In genomic region chr12:91492648-91493047, GRCh38 we compare ENCODE assay signal across 21 cellular contexts.
DNase-seq lines count a peak whose midpoint lies in the region; ATAC-seq and TF ChIP-seq lines count a peak whose summit lies in the region.
"Had no signal": no experiment of that assay in that cellular context is flagged by ENCODE, and none has a peak within 500 bp of the region (broad histone marks: within the 10 kb centered on the region; RNA-seq: fewer than 3 reads in every experiment).

No MANE protein-coding gene starts in this region.

- DNase-seq in DMS53 (lab: John Stamatoyannopoulos, UW) (peak; percentile 20), DMS53 treated with DMSO at 0.1 percent for 48 hours (lab: John Stamatoyannopoulos, UW; ENCODE audit: unreplicated experiment) (no peak), LoVo (ENCODE audit: low spot score) (peak; percentile 9), dermis blood vessel endothelial cell (peak; percentile 60), left colon (no peak), BE2C (no peak)
- no peak for DNase-seq in CD4-positive, alpha-beta memory T cell
- DNase-seq: ACHN; CD8-positive, alpha-beta T cell; IMR-90; NCI-H1694; NCI-H2081 treated with DMSO at 0.1 percent for 48 hours; NCI-H446; NCI-H526; Right ventricle myocardium superior had no signal

- H3K9me3 ChIP-seq in BE2C = no peaks in the 10 kb centered on the region
- no peaks in the 10 kb centered on the region for H3K9me3 ChIP-seq in CD4-positive, alpha-beta memory T cell (ENCODE audit: control insufficient read depth in 1 of 2, low read length in 2 of 2)
- H3K9me3 ChIP-seq: BLaER1 treated with 17β-estradiol and CSF1 and Interleukin-3, amounts not matched to agents 10 nM and 100 nM; HAP-1 had no signal

- H3K27me3 Mint-ChIP-seq in CD4-positive, alpha-beta memory T cell = peaks cover 0 to 2% of the 10 kb centered on the region in 2 donors

- no peaks in the 10 kb centered on the region for H3K4me1 Mint-ChIP-seq in CD4-positive, alpha-beta memory T cell

- no peaks in the 10 kb centered on the region for H3K36me3 Mint-ChIP-seq in CD4-positive, alpha-beta memory T cell
- H3K36me3 Mint-ChIP-seq: CD8-positive, alpha-beta T cell had no signal

- TF ChIP-seq CTCF in BE2C (IDR thresholded peaks at IDR 0.05; ENCODE audit: low read depth, low read length) = no peak

- no peak overlapping the region for H3K27ac ChIP-seq in CD4-positive, alpha-beta memory T cell (ENCODE audit: low read depth, low read length)
- H3K27ac ChIP-seq: 22Rv1; BLaER1 treated with 17β-estradiol and CSF1 and Interleukin-3, amounts not matched to agents 10 nM and 100 nM; KMS-11 had no signal

- no peak overlapping the region for H3K27ac Mint-ChIP-seq in CD4-positive, alpha-beta memory T cell
- H3K27ac Mint-ChIP-seq: CD8-positive, alpha-beta T cell; GM23338 had no signal

- ATAC-seq in left colon = peak; percentile 99
- no peak for ATAC-seq in HG03439 (IDR thresholded peaks at IDR 0.05; ENCODE audit: unreplicated experiment)
- ATAC-seq: CD8-positive, alpha-beta T cell; GM23338 had no signal

- H3K9me3 Mint-ChIP-seq in CD4-positive, alpha-beta memory T cell = no peaks in the 10 kb centered on the region
- H3K9me3 Mint-ChIP-seq: CD8-positive, alpha-beta T cell had no signal

- no peaks in the 10 kb centered on the region for H3K4me1 ChIP-seq in BE2C
- no peaks in the 10 kb centered on the region for H3K4me1 ChIP-seq in CD4-positive, alpha-beta memory T cell (ENCODE audit: insufficient read depth, low read length)
- H3K4me1 ChIP-seq: BLaER1 treated with 17β-estradiol and CSF1 and Interleukin-3, amounts not matched to agents 10 nM and 100 nM; HAP-1 had no signal

- CTCF ChIA-PET in CD4-positive, alpha-beta memory T cell (lab: Charles Lee; ENCODE audit: partially characterized antibody) = no interaction called here

- POLR2A ChIA-PET in CD4-positive, alpha-beta memory T cell (lab: Charles Lee; ENCODE audit: partially characterized antibody) = no interaction called here

- intact Hi-C loops in left colon (cut with DNase I, micrococcal nuclease) = no loop called here
- intact Hi-C loops in CD4-positive, alpha-beta memory T cell (cut with micrococcal nuclease) = no loop called here

- no peak overlapping the region for H3K4me3 ChIP-seq in BE2C (ENCODE audit: low read depth, low read length)
- no peak overlapping the region for H3K4me3 ChIP-seq in CD4-positive, alpha-beta memory T cell (ENCODE audit: low read length in 2 of 2)
- H3K4me3 ChIP-seq: BLaER1 treated with 17β-estradiol and CSF1 and Interleukin-3, amounts not matched to agents 10 nM and 100 nM; GM23338; HAP-1 had no signal

- no peak overlapping the region for H3K4me3 Mint-ChIP-seq in CD4-positive, alpha-beta memory T cell
- H3K4me3 Mint-ChIP-seq: CD8-positive, alpha-beta T cell; GM23338 had no signal

- H3K36me3 ChIP-seq in BE2C = no peaks in the 10 kb centered on the region
- no peaks in the 10 kb centered on the region for H3K36me3 ChIP-seq in CD4-positive, alpha-beta memory T cell (ENCODE audit: insufficient read depth, low read length)
- H3K36me3 ChIP-seq: BLaER1 treated with 17β-estradiol and CSF1 and Interleukin-3, amounts not matched to agents 10 nM and 100 nM; HAP-1 had no signal

- H3K27me3 ChIP-seq in BE2C = no peaks in the 10 kb centered on the region
- H3K27me3 ChIP-seq in CD4-positive, alpha-beta memory T cell (ENCODE audit: insufficient read depth, low read length) = no peaks in the 10 kb centered on the region
- H3K27me3 ChIP-seq: BLaER1 treated with 17β-estradiol and CSF1 and Interleukin-3, amounts not matched to agents 10 nM and 100 nM had no signal

Comparison
In these comparisons a context has a peak if more than half of its experiments do, and no peak if none do; other contexts are left out.
1. DNase-seq: peak in DMS53 (single experiment), LoVo (single experiment) and dermis blood vessel endothelial cell (single experiment); none in DMS53 treated with DMSO at 0.1 percent for 48 hours (single experiment), left colon (0 of 2), BE2C (single experiment) and CD4-positive, alpha-beta memory T cell (0 of 5).